ENCODE assay signal across 36 cellular contexts in the genomic region with DNA sequence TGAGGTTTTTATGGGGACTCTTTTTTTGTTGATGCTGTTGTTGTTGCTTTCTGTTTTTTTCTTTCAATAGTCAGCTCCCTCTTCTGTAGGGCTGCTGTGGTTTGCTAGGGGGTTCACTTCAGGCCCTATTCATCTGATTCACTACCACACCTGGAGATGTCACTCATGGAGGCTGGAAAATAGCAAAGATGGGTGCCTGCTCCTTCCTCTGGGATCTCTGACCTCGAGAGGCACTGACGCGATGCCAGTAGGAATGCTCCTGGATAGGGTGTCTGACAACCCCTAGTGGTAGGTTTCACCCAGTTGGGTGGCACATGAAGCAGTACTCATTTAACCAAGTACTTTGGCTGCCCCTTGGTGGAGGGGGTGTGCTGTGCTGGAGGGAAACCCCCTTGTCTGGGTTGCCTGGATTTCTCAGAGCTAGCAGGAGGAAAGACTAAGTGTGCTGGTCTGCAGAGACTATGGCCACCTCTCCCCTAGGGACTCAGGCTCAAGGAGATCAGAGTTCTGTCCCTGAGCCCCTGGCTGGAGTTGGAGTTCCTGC.
"Had no signal": no experiment of that assay in that cellular context is flagged by ENCODE, and none has a peak within 500 bp of the region (broad histone marks: within the 10 kb centered on the region; RNA-seq: fewer than 3 reads in every experiment).

No MANE protein-coding gene starts in this region.

- H3K4me3 ChIP-seq: ascending aorta, cardiac muscle cell, coronary artery, dorsolateral prefrontal cortex, gastroesophageal sphincter, hepatocyte, left lung, lung, ovary, prostate gland, sigmoid colon, smooth muscle cell, suprapubic skin, tibial artery had no signal

- H3K4me1 Mint-ChIP-seq: activated CD4-positive, alpha-beta T cell treated with anti-CD3 and anti-CD28 coated beads, Interleukin-2, amount 10 ng/mL, durations not matched to agents 24 days and 14 days; activated naive CD8-positive, alpha-beta T cell treated with anti-CD3 and anti-CD28 coated beads, Interleukin-2, amount 10 ng/mL, durations not matched to agents 7 days and 5 days; brain; immature natural killer cell; nephron had no signal

- H3K36me3 ChIP-seq: ascending aorta, cardiac muscle cell, gastroesophageal sphincter, left lung, neutrophil, ovary, prostate gland, sigmoid colon, suprapubic skin, tibial artery, WERI-Rb-1 had no signal

- H3K27me3 Mint-ChIP-seq: activated CD4-positive, alpha-beta memory T cell treated with anti-CD3 and anti-CD28 coated beads for 36 hours; activated CD4-positive, alpha-beta T cell treated with anti-CD3 and anti-CD28 coated beads, Interleukin-2, amount 10 ng/mL, durations not matched to agents 24 days and 14 days; activated naive CD8-positive, alpha-beta T cell treated with anti-CD3 and anti-CD28 coated beads, Interleukin-2, amount 10 ng/mL, durations not matched to agents 7 days and 5 days had no signal

- H3K4me1 ChIP-seq: ascending aorta, gastroesophageal sphincter, left lung, prostate gland, sigmoid colon, suprapubic skin, tibial artery had no signal

- H3K27ac Mint-ChIP-seq: activated CD4-positive, alpha-beta memory T cell treated with anti-CD3 and anti-CD28 coated beads for 36 hours; activated CD4-positive, alpha-beta T cell treated with anti-CD3 and anti-CD28 coated beads, Interleukin-2, amount 10 ng/mL, durations not matched to agents 24 days and 14 days; activated naive CD4-positive, alpha-beta T cell treated with anti-CD3 and anti-CD28 coated beads for 36 hours; activated naive CD8-positive, alpha-beta T cell treated with anti-CD3 and anti-CD28 coated beads, Interleukin-2, amount 10 ng/mL, durations not matched to agents 7 days and 5 days; activated T-helper 1 cell treated with anti-CD3 and anti-CD28 coated beads, Interleukin-12 subunit alpha, Interleukin-12 subunit beta, Interleukin-2, Interleukin-4 antibody, amounts not matched to agents 30 ng/mL and 10 ng/mL and 1 ng/mL, durations not matched to agents 14 hours and 24 hours and 36 hours; brain; immature natural killer cell; nephron had no signal

- H3K36me3 Mint-ChIP-seq: activated CD4-positive, alpha-beta memory T cell treated with anti-CD3 and anti-CD28 coated beads for 36 hours; brain had no signal

- H3K4me3 Mint-ChIP-seq: activated CD4-positive, alpha-beta memory T cell treated with anti-CD3 and anti-CD28 coated beads for 36 hours; activated CD4-positive, alpha-beta T cell treated with anti-CD3 and anti-CD28 coated beads, Interleukin-2, amount 10 ng/mL, durations not matched to agents 24 days and 14 days; activated naive CD4-positive, alpha-beta T cell treated with anti-CD3 and anti-CD28 coated beads for 36 hours; activated naive CD8-positive, alpha-beta T cell treated with anti-CD3 and anti-CD28 coated beads, Interleukin-2, amount 10 ng/mL, durations not matched to agents 7 days and 5 days; activated T-helper 1 cell treated with anti-CD3 and anti-CD28 coated beads, Interleukin-12 subunit alpha, Interleukin-12 subunit beta, Interleukin-2, Interleukin-4 antibody, amounts not matched to agents 30 ng/mL and 10 ng/mL and 1 ng/mL, durations not matched to agents 14 hours and 24 hours and 36 hours; brain; immature natural killer cell; nephron had no signal

- H3K9me3 ChIP-seq: ascending aorta, neutrophil, ovary, prostate gland, suprapubic skin, tibial artery had no signal

- H3K4me2 ChIP-seq: hepatocyte, smooth muscle cell had no signal

- H3K27ac ChIP-seq: ascending aorta, cardiac muscle cell, coronary artery, dorsolateral prefrontal cortex, gastroesophageal sphincter, hepatocyte, left lung, neutrophil, ovary, prostate gland, sigmoid colon, suprapubic skin, tibial artery, WERI-Rb-1 had no signal

- FAIRE-seq: TTC549 had no signal

- H3K79me2 ChIP-seq: hepatocyte had no signal

- ATAC-seq: gastroesophageal sphincter, left lung had no signal

- H3K27me3 ChIP-seq: ascending aorta, cardiac muscle cell, dorsolateral prefrontal cortex, gastroesophageal sphincter, hepatocyte, left lung, neutrophil, ovary, sigmoid colon, suprapubic skin, tibial artery had no signal

- DNase-seq: activated CD4-positive, alpha-beta memory T cell treated with anti-CD3 and anti-CD28 coated beads for 36 hours; activated CD4-positive, alpha-beta T cell treated with anti-CD3 and anti-CD28 coated beads, Interleukin-2, amount 10 ng/mL, durations not matched to agents 24 days and 14 days; activated CD4-positive, CD25-positive, alpha-beta regulatory T cell treated with anti-CD3 and anti-CD28 coated beads, Interleukin-2, amount 50 U/mL, for 72 hours; activated CD8-positive, alpha-beta memory T cell treated with anti-CD3 and anti-CD28 coated beads, Interleukin-2, amount 50 U/mL, for 4 hours; activated effector memory CD4-positive, alpha-beta T cell treated with anti-CD3 and anti-CD28 coated beads, Interleukin-2, amount 50 U/mL, for 16 hours; activated naive CD4-positive, alpha-beta T cell treated with anti-CD3 and anti-CD28 coated beads for 36 hours; activated naive CD8-positive, alpha-beta T cell treated with anti-CD3 and anti-CD28 coated beads, Interleukin-2, amount 10 ng/mL, durations not matched to agents 7 days and 5 days; activated T-cell treated with anti-CD3 and anti-CD28 coated beads, Interleukin-2, amount 50 U/mL, for 1 hour; cerebellar nuclear complex; dorsolateral prefrontal cortex; effector memory CD4-positive, alpha-beta T cell; erythroblast; immature natural killer cell; kidney glomerular epithelial cell; left lung; ovary; sigmoid colon; stimulated activated CD4-positive, alpha-beta T cell treated with anti-CD3 and anti-CD28 coated beads, Interleukin-2, amount 100 ng/mL, for 24 hours; stimulated activated naive CD4-positive, alpha-beta T cell; T-helper 1 cell; tibial artery; WERI-Rb-1 had no signal

- H2AFZ ChIP-seq: hepatocyte had no signal
